In the genomic region with DNA sequence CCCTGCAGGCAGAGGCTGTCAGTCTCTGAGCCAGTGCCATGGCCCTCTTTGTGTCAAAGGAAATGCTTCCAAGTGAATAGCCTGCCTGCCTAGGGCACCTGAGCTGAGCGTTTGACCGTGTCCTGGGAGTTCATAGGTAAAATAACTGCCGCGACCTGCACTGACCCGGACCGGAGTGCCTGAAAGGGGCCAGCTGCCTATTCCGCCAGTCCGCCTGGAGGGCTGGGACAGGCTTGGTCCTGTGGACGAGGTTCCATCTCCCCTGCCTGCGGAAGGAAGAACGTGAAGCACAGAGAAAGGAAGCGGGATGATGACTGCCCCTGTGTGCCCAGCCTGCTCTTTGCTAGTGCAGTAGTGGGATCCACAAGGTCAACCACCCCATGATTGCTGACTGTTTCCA, we compare ENCODE assay signal across 7 cellular contexts. TPM values are rescaled to one million over a fixed set of nuclear protein-coding genes. Genes with fewer than 3 reads are reported as not detected.
"Had no signal": no experiment of that assay in that cellular context is flagged by ENCODE, and none has a peak within 500 bp of the region (broad histone marks: within the 10 kb centered on the region; RNA-seq: fewer than 3 reads in every experiment).

No MANE protein-coding gene starts in this region.

- H2AFZ ChIP-seq: GM23338 had no signal

- H3K4me2 ChIP-seq: GM23338 had no signal

- H3K9me3 ChIP-seq: HAP-1 had no signal

- DNase-seq: IMR-90, KG1 had no signal

- H3K36me3 ChIP-seq: HAP-1 had no signal

- H3K4me3 ChIP-seq: GM23338, HAP-1, K562 had no signal

- H3K4me1 ChIP-seq: HAP-1 had no signal

RNA-seq across cellular contexts. Expression of a gene that starts 17.5 kb away (rescaled TPM):
- total RNA-seq: H1, HT-29 had no signal
- polyA plus RNA-seq: H1 had no signal
